8 cellular contexts compared by ENCODE assay signal in the genomic region with DNA sequence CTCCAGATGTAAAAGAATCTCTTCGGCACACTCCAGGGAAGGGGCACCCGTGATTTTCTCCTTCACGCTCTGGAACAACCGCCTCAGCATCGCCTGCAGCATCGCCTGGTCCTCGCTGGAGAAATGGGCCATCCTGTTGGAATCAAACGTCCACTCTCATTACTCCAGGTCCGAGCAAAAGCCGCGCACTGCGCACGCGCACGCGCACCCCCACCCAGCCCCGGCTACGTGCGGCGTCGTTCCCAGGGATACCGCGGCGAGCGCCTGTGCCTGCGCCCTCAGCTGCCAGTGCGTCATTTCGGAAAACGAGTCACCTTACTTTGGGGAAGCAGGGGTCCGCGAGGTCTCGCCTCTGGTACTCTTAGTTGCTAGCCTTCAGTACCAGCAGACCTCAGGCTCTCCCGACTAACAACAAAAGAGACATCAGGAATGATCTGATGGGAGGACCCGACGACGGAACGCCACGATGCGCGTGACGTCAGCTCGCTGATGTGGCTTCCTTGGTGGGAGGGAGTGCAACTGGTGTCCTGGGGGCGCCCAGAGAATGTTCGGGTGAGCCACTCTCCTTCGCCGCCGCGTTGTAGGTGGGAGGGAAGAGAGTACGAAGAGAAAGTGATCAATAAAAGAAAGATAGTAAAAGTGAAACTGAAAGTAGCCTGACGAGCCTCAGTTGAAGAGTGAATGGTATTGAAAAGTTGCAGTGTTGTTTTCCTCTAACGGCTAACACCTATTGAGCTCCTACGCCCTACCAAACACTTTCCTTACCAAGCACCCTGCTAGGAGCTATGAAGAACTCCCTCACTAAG. TPM values are rescaled to one million over a fixed set of nuclear protein-coding genes. Genes with fewer than 3 reads are reported as not detected.
DNase-seq lines count a peak whose midpoint lies in the region; ATAC-seq and TF ChIP-seq lines count a peak whose summit lies in the region.

A gene with protein sequence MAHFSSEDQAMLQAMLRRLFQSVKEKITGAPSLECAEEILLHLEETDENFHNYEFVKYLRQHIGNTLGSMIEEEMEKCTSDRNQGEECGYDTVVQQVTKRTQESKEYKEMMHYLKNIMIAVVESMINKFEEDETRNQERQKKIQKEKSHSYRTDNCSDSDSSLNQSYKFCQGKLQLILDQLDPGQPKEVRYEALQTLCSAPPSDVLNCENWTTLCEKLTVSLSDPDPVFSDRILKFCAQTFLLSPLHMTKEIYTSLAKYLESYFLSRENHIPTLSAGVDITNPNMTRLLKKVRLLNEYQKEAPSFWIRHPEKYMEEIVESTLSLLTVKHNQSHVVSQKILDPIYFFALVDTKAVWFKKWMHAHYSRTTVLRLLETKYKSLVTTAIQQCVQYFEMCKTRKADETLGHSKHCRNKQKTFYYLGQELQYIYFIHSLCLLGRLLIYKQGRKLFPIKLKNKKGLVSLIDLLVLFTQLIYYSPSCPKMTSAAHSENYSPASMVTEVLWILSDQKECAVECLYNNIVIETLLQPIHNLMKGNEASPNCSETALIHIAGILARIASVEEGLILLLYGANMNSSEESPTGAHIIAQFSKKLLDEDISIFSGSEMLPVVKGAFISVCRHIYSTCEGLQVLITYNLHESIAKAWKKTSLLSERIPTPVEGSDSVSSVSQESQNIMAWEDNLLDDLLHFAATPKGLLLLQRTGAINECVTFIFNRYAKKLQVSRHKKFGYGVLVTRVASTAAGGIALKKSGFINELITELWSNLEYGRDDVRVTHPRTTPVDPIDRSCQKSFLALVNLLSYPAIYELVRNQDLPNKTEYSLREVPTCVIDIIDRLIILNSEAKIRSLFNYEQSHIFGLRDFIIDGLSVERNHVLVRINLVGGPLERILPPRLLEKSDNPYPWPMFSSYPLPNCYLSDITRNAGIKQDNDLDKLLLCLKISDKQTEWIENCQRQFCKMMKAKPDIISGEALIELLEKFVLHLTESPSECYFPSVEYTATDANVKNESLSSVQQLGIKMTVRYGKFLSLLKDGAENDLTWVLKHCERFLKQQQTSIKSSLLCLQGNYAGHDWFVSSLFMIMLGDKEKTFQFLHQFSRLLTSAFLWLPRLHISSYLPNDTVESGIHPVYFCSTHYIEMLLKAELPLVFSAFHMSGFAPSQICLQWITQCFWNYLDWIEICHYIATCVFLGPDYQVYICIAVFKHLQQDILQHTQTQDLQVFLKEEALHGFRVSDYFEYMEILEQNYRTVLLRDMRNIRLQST (minus strand): TSS at position 182 of the 806 bp plus-strand sequence. CDS start 50 bp downstream, at position 132.

- intact Hi-C loops in aorta (cut with DNase I) = loop anchor here in 1 of 2 donors (10.0 kb wide), 1 partner anchor 700 kb away; no protein-coding TSS in a partner anchor

- no peaks in the 10 kb centered on the region for H3K4me1 ChIP-seq in hepatocyte (ENCODE audit: insufficient read depth)
- no peaks in the 10 kb centered on the region for H3K4me1 ChIP-seq in rectal smooth muscle tissue (ENCODE audit: control insufficient read depth, insufficient read depth, low read length)
- no peaks in the 10 kb centered on the region for H3K4me1 ChIP-seq in aorta (ENCODE audit: control insufficient read depth in 1 of 2, insufficient read depth in 2 of 2, low read length in 2 of 2)

- no peaks in the 10 kb centered on the region for H3K9me2 ChIP-seq in hepatocyte (replicated peaks; ENCODE audit: insufficient read depth)

- H2AFZ ChIP-seq in hepatocyte = peak within 1 kb of the TSS; percentile 64

- peak within 1 kb of the TSS; percentile 72 for H3K4me2 ChIP-seq in hepatocyte

- peak within 1 kb of the TSS; percentile 35 for H3K9ac ChIP-seq in rectal smooth muscle tissue (ENCODE audit: low read length)

- DNase-seq in NCI-H2029 (lab: John Stamatoyannopoulos, UW) (peak; percentile 89), T-helper 22 cell (ENCODE audit: low read depth) (peak; percentile 73), astrocyte of the cerebellum (ENCODE audit: low read depth) (peak; percentile 79), hepatocyte (ENCODE audit: low spot score) (peak; percentile 95), aorta (peak; percentile 96 to 98)

- WGBS in hepatocyte (ENCODE audit: low lambda C conversion rate, missing lambda C conversion rate) = 2% methylated on average over 52 of the region's 52 CpGs
- 0% methylated on average over 51 to 52 of the region's 52 CpGs for WGBS in aorta, 2 donors

- H3K27ac ChIP-seq in hepatocyte = peak within 1 kb of the TSS; percentile 96
- peak within 1 kb of the TSS; percentile 93 for H3K27ac ChIP-seq in rectal smooth muscle tissue (ENCODE audit: low read depth, low read length)
- H3K27ac ChIP-seq in aorta (ENCODE audit: low read depth in 1 of 2, low read length in 2 of 2) = peak within 1 kb of the TSS; percentile 80 to 86

- ATAC-seq in GM18508 (IDR thresholded peaks at IDR 0.05; ENCODE audit: insufficient read depth, unreplicated experiment) (peak; percentile 88), HG02981 (IDR thresholded peaks at IDR 0.05; ENCODE audit: unreplicated experiment) (peak; percentile 90), aorta (ENCODE audit: low FRiP score) (peak; percentile 100)

- peaks cover 10% of the 10 kb centered on the region for H3K79me2 ChIP-seq in hepatocyte

- H3K9me3 ChIP-seq in hepatocyte (ENCODE audit: low read depth) (no peaks in the 10 kb centered on the region), aorta (ENCODE audit: control insufficient read depth, low read length) (no peaks in the 10 kb centered on the region)

- H3K36me3 ChIP-seq in hepatocyte (replicated peaks; ENCODE audit: insufficient read depth, low read depth) (no peaks in the 10 kb centered on the region), rectal smooth muscle tissue (ENCODE audit: control insufficient read depth, insufficient read depth, low read length) (no peaks in the 10 kb centered on the region), aorta (ENCODE audit: control insufficient read depth in 1 of 2, insufficient read depth in 2 of 2, low read length in 1 of 2) (no peaks in the 10 kb centered on the region)

- H3K27me3 ChIP-seq in hepatocyte (no peaks in the 10 kb centered on the region), rectal smooth muscle tissue (ENCODE audit: control insufficient read depth, insufficient read depth, low read length) (no peaks in the 10 kb centered on the region), aorta (ENCODE audit: control insufficient read depth in 1 of 2, insufficient read depth in 2 of 2, low read length in 1 of 2) (no peaks in the 10 kb centered on the region)

- H3K4me3 ChIP-seq in astrocyte of the cerebellum (ENCODE audit: low read depth, low read length) = peak within 1 kb of the TSS; percentile 68
- H3K4me3 ChIP-seq in hepatocyte = peak within 1 kb of the TSS; percentile 35
- peak within 1 kb of the TSS; percentile 83 for H3K4me3 ChIP-seq in rectal smooth muscle tissue (ENCODE audit: low read length)
- H3K4me3 ChIP-seq in aorta (ENCODE audit: low read length in 2 of 2) = peak within 1 kb of the TSS; percentile 55 to 86

- TF ChIP-seq CTCF in astrocyte of the cerebellum (IDR thresholded peaks at IDR 0.05; ENCODE audit: low read depth, low read length, missing control alignments) (no peak), hepatocyte (IDR thresholded peaks at IDR 0.05; ENCODE audit: poor library complexity) (no peak)

- in situ Hi-C loops in astrocyte of the cerebellum (cut with HindIII; ENCODE audit: low sequenced_read_pairs) = no loop called here

- H4K20me1 ChIP-seq in hepatocyte (ENCODE audit: insufficient read depth, poor library complexity, severe bottlenecking) = no peaks in the 10 kb centered on the region

RNA-seq across cellular contexts. Expression of the gene that starts here (rescaled TPM):
- total RNA-seq in hepatocyte (9.9 and 16.6 TPM in 2 replicates), aorta (1 to 10 TPM; 4.5 to 7.5 TPM)
- polyA plus RNA-seq in hepatocyte (3.7 and 5.2 TPM in 2 replicates), aorta (1 to 10 TPM in 1 of 2 donors, under 1 TPM in 1; 0.13 to 2.0 TPM)

Comparison
In these comparisons a context has a peak if more than half of its experiments do, and no peak if none do; other contexts are left out.
1. Peak in every context shown above with its lines: DNase-seq, ATAC-seq, H3K4me3 ChIP-seq and H3K27ac ChIP-seq.